Comparison of ENCODE assay signal across 16 cellular contexts in genomic region chr1:8352471-8352845, GRCh38. TPM values are rescaled to one million over a fixed set of nuclear protein-coding genes. Genes with fewer than 3 reads are reported as not detected.
DNase-seq lines count a peak whose midpoint lies in the region; ATAC-seq, FAIRE-seq and TF ChIP-seq lines count a peak whose summit lies in the region.
"Had no signal": no experiment of that assay in that cellular context is flagged by ENCODE, and none has a peak within 500 bp of the region (broad histone marks: within the 10 kb centered on the region; RNA-seq: fewer than 3 reads in every experiment).

No MANE protein-coding gene starts in this region.

- TF ChIP-seq EP300 in upper lobe of left lung (IDR thresholded peaks at IDR 0.05), result no peak

- WGBS in upper lobe of left lung, 2 donors, result 63 to 67% methylated on average over 15 of the region's 15 CpGs

- no peak for FAIRE-seq in GM19239 (lab: Jason Lieb, UNC)

- H3K36me3 Mint-ChIP-seq in neural crest cell (ENCODE audit: low read depth), result peaks cover 14% of the 10 kb centered on the region

- TF ChIP-seq CTCF in left ventricle myocardium inferior (IDR thresholded peaks at IDR 0.05; ENCODE audit: borderline replicate concordance) (no peak), neural crest cell (conservative IDR thresholded peaks at IDR 0.05) (no peak), upper lobe of left lung (IDR thresholded peaks at IDR 0.05) (no peak)

- intact Hi-C loops in left ventricle myocardium inferior (cut with micrococcal nuclease), result no loop called here
- intact Hi-C loops in Right ventricle myocardium inferior (cut with DNase I), result no loop called here

- no peak overlapping the region for H3K27ac Mint-ChIP-seq in neural crest cell (ENCODE audit: unreplicated experiment)

- TF ChIP-seq POLR2A in upper lobe of left lung (IDR thresholded peaks at IDR 0.05), result no peak

- no peaks in the 10 kb centered on the region for H3K9me3 Mint-ChIP-seq in neural crest cell
- H3K9me3 Mint-ChIP-seq: T-cell had no signal

- H3K9me3 ChIP-seq in left ventricle myocardium inferior (replicated peaks) (no peaks in the 10 kb centered on the region), upper lobe of left lung (no peaks in the 10 kb centered on the region)
- H3K9me3 ChIP-seq: left lung had no signal

- peaks cover 4% of the 10 kb centered on the region for H3K27me3 Mint-ChIP-seq in neural crest cell (ENCODE audit: low read depth)

- DNase-seq in left ventricle myocardium inferior, result no peak
- DNase-seq in Right ventricle myocardium inferior (ENCODE audit: missing footprints), result no peak
- peak; percentile 40 for DNase-seq in dermis blood vessel endothelial cell
- DNase-seq in neural crest cell (ENCODE audit: low read depth, low spot score), result no peak
- no peak for DNase-seq in upper lobe of left lung
- no peak for DNase-seq in D341Med (ENCODE audit: low spot score)
- no peak for DNase-seq in GM19239 (ENCODE audit: insufficient read length, low spot score)
- DNase-seq in anterior cingulate cortex (lab: John Stamatoyannopoulos, UW), result no peak
- DNase-seq: activated T-cell treated with anti-CD3 and anti-CD28 coated beads, Interleukin-2, amount 50 U/mL, for 1 hour; DMS79 treated with DMSO at 0.1 percent for 48 hours; KBM-7; left lung; NCI-H1436; NCI-H510A treated with DMSO at 0.1 percent for 48 hours; OCI-M1; T-cell had no signal

- peaks cover 91% of the 10 kb centered on the region for H3K4me1 ChIP-seq in left ventricle myocardium inferior
- H3K4me1 ChIP-seq in upper lobe of left lung, result peaks cover 17 to 28% (median 20%) of the 10 kb centered on the region in 4 donors

- H3K4me3 ChIP-seq in left ventricle myocardium inferior (no peak overlapping the region), upper lobe of left lung (no peak overlapping the region)
- H3K4me3 ChIP-seq: left lung had no signal

- H3K27ac ChIP-seq in left ventricle myocardium inferior (replicated peaks) (peak overlapping the region; percentile 87), upper lobe of left lung (peak overlapping the region; percentile 6 to 88 (median 62))

- H3K4me3 Mint-ChIP-seq in neural crest cell, result peak overlapping the region; percentile 10
- H3K4me3 Mint-ChIP-seq: T-cell had no signal

- ATAC-seq in Right ventricle myocardium inferior (no peak), upper lobe of left lung (ENCODE audit: low FRiP score in 2 of 2) (no peak)

- H3K27me3 ChIP-seq in left ventricle myocardium inferior (ENCODE audit: low read depth) (no peaks in the 10 kb centered on the region), upper lobe of left lung (no peaks in the 10 kb centered on the region)
- H3K27me3 ChIP-seq: left lung had no signal

- H3K4me1 Mint-ChIP-seq in neural crest cell, result peaks cover 25% of the 10 kb centered on the region

- H3K36me3 ChIP-seq in left ventricle myocardium inferior (peaks cover 41% of the 10 kb centered on the region), upper lobe of left lung (peaks cover 20 to 45% (median 42%) of the 10 kb centered on the region in 4 donors)

RNA-seq across cellular contexts. Expression of gene SLC45A1, which starts 34.5 kb away (rescaled TPM):
- total RNA-seq in left ventricle myocardium inferior, result 1.8 TPM
- 2.5 TPM for total RNA-seq in Right ventricle myocardium inferior
- 1.7 TPM in 2 replicates for total RNA-seq in dermis blood vessel endothelial cell
- total RNA-seq in neural crest cell, result 2.5 TPM in 2 replicates
- total RNA-seq in upper lobe of left lung, result 1 to 10 TPM in 2 of 6 donors, under 1 TPM in 2, not detected in 2; 0.91 to 1.4 (median 1.0) TPM
